Comparison of ENCODE assay signal across 10 cellular contexts in genomic region chrX:64093761-64094160, GRCh38.
A peak's percentile ranks its signal among the peaks of the same experiment; 100 is the strongest.
DNase-seq lines count a peak whose midpoint lies in the region; ATAC-seq, FAIRE-seq and TF ChIP-seq lines count a peak whose summit lies in the region.
"Had no signal": no experiment of that assay in that cellular context is flagged by ENCODE, and none has a peak within 500 bp of the region (broad histone marks: within the 10 kb centered on the region; RNA-seq: fewer than 3 reads in every experiment).

No MANE protein-coding gene starts in this region.

- ATAC-seq in right lobe of liver: peak; percentile 58 to 67 (median 64)
- ATAC-seq in HG03175 (IDR thresholded peaks at IDR 0.05; ENCODE audit: unreplicated experiment): no peak
- no peak for ATAC-seq in activated CD8-positive, alpha-beta T cell treated with anti-CD3 and anti-CD28 coated beads, Interleukin-2, amount 10 ng/mL, durations not matched to agents 7 days and 5 days
- ATAC-seq in GM21737 (IDR thresholded peaks at IDR 0.05; ENCODE audit: unreplicated experiment): no peak

- H3K9me3 Mint-ChIP-seq in activated CD8-positive, alpha-beta T cell treated with anti-CD3 and anti-CD28 coated beads, Interleukin-2, amount 10 ng/mL, durations not matched to agents 7 days and 5 days (ENCODE audit: insufficient read depth): peaks cover under 1% of the 10 kb centered on the region

- DNase-seq in AG20443 (ENCODE audit: low spot score) (peak; percentile 21), GM19239 (ENCODE audit: insufficient read length, low spot score) (no peak), adrenal gland (peak in 1 of 7 donors; percentile 4), right lobe of liver (no peak), SHP77 treated with DMSO at 0.1 percent for 48 hours (lab: John Stamatoyannopoulos, UW) (no peak)
- no peak for DNase-seq in activated CD8-positive, alpha-beta T cell treated with anti-CD3 and anti-CD28 coated beads, Interleukin-2, amount 10 ng/mL, durations not matched to agents 7 days and 5 days
- DNase-seq: activated B cell treated with CpG ODN at 0.5 μM for 24 hours had no signal

- no peak overlapping the region for H3K4me3 ChIP-seq in adrenal gland
- no peak overlapping the region for H3K4me3 ChIP-seq in right lobe of liver

- H3K4me1 Mint-ChIP-seq in activated CD8-positive, alpha-beta T cell treated with anti-CD3 and anti-CD28 coated beads, Interleukin-2, amount 10 ng/mL, durations not matched to agents 7 days and 5 days (ENCODE audit: low read depth): no peaks in the 10 kb centered on the region
- H3K4me1 Mint-ChIP-seq: activated B cell treated with CpG ODN at 0.5 μM for 24 hours had no signal

- H3K27me3 ChIP-seq in adrenal gland: no peaks in the 10 kb centered on the region
- H3K27me3 ChIP-seq in right lobe of liver: no peaks in the 10 kb centered on the region

- H3K36me3 Mint-ChIP-seq in activated CD8-positive, alpha-beta T cell treated with anti-CD3 and anti-CD28 coated beads, Interleukin-2, amount 10 ng/mL, durations not matched to agents 7 days and 5 days (ENCODE audit: low read depth): no peaks in the 10 kb centered on the region

- POLR2A ChIA-PET in activated CD8-positive, alpha-beta T cell treated with anti-CD3 and anti-CD28 coated beads, Interleukin-2, amount 10 ng/mL, durations not matched to agents 7 days and 5 days (lab: Charles Lee): no interaction called here

- H3K9me3 ChIP-seq in adrenal gland (replicated peaks in 1 of 3) (no peaks in the 10 kb centered on the region), right lobe of liver (no peaks in the 10 kb centered on the region)

- intact Hi-C loops in adrenal gland (cut with DNase I): loop anchor here in 1 of 2 donors (10.0 kb wide), 1 partner anchor 111 kb away; the partner anchor contains the start of gene AMER1
- intact Hi-C loops in right lobe of liver (cut with DNase I): no loop called here

- FAIRE-seq in GM19239 (lab: Jason Lieb, UNC): peak; percentile 66

- CTCF ChIA-PET in activated CD8-positive, alpha-beta T cell treated with anti-CD3 and anti-CD28 coated beads, Interleukin-2, amount 10 ng/mL, durations not matched to agents 7 days and 5 days (lab: Charles Lee): no interaction called here

- 8 to 15% (median 13%) methylated on average over 2 of the region's 2 CpGs for WGBS in adrenal gland, 4 donors
- 10% methylated on average over 2 of the region's 2 CpGs for WGBS in right lobe of liver (ENCODE audit: insufficient coverage, low coverage, low lambda C conversion rate, missing lambda C conversion rate)

- H3K4me1 ChIP-seq in adrenal gland (replicated peaks in 1 of 2) (no peaks in the 10 kb centered on the region), right lobe of liver (no peaks in the 10 kb centered on the region)

- no peaks in the 10 kb centered on the region for H3K27me3 Mint-ChIP-seq in activated CD8-positive, alpha-beta T cell treated with anti-CD3 and anti-CD28 coated beads, Interleukin-2, amount 10 ng/mL, durations not matched to agents 7 days and 5 days (ENCODE audit: low read depth)
- H3K27me3 Mint-ChIP-seq: activated B cell treated with CpG ODN at 0.5 μM for 24 hours; dendritic cell treated with granulocyte-macrophage colony-stimulating factor and Interleukin-4, amounts not matched to agents 40 ng/mL and 50 ng/mL, for 4 days had no signal

- TF ChIP-seq POLR2A in adrenal gland (IDR thresholded peaks at IDR 0.05) (no peak), right lobe of liver (IDR thresholded peaks at IDR 0.05) (no peak)

- H3K4me3 Mint-ChIP-seq in activated CD8-positive, alpha-beta T cell treated with anti-CD3 and anti-CD28 coated beads, Interleukin-2, amount 10 ng/mL, durations not matched to agents 7 days and 5 days: no peak overlapping the region
- H3K4me3 Mint-ChIP-seq: activated B cell treated with CpG ODN at 0.5 μM for 24 hours; dendritic cell treated with granulocyte-macrophage colony-stimulating factor and Interleukin-4, amounts not matched to agents 40 ng/mL and 50 ng/mL, for 4 days had no signal

- TF ChIP-seq CTCF in adrenal gland (IDR thresholded peaks at IDR 0.05): peak in 5 of 6 experiments; percentile 24 to 44 (median 37)
- peak; percentile 42 to 54 (median 48) for TF ChIP-seq CTCF in right lobe of liver (IDR thresholded peaks at IDR 0.05)

- no peak overlapping the region for H3K27ac ChIP-seq in adrenal gland
- H3K27ac ChIP-seq in right lobe of liver: no peak overlapping the region

- no peak overlapping the region for H3K27ac Mint-ChIP-seq in activated CD8-positive, alpha-beta T cell treated with anti-CD3 and anti-CD28 coated beads, Interleukin-2, amount 10 ng/mL, durations not matched to agents 7 days and 5 days
- H3K27ac Mint-ChIP-seq: activated B cell treated with CpG ODN at 0.5 μM for 24 hours; dendritic cell treated with granulocyte-macrophage colony-stimulating factor and Interleukin-4, amounts not matched to agents 40 ng/mL and 50 ng/mL, for 4 days had no signal

- H3K36me3 ChIP-seq in adrenal gland (replicated peaks in 1 of 2) (no peaks in the 10 kb centered on the region), right lobe of liver (no peaks in the 10 kb centered on the region)

Comparison
In these comparisons a context has a peak if more than half of its experiments do, and no peak if none do; other contexts are left out.
1. ATAC-seq: peak in right lobe of liver (4 of 4); none in HG03175 (single experiment), activated CD8-positive, alpha-beta T cell treated with anti-CD3 and anti-CD28 coated beads, Interleukin-2, amount 10 ng/mL, durations not matched to agents 7 days and 5 days (single experiment) and GM21737 (single experiment).